In genomic region chr16:2858245-2859025, GRCh38 we compare ENCODE assay signal across 9 cellular contexts. TPM values are rescaled to one million over a fixed set of nuclear protein-coding genes. Genes with fewer than 3 reads are reported as not detected.
DNase-seq lines count a peak whose midpoint lies in the region; ATAC-seq and TF ChIP-seq lines count a peak whose summit lies in the region.
"Had no signal": no experiment of that assay in that cellular context is flagged by ENCODE, and none has a peak within 500 bp of the region (broad histone marks: within the 10 kb centered on the region; RNA-seq: fewer than 3 reads in every experiment).

No MANE protein-coding gene starts in this region.

- POLR2A ChIA-PET in activated CD4-positive, alpha-beta memory T cell treated with anti-CD3 and anti-CD28 coated beads for 36 hours (lab: Charles Lee), result no interaction called here
- POLR2A ChIA-PET in activated CD4-positive, alpha-beta memory T cell treated with anti-CD3 and anti-CD28 coated beads, Interleukin-2, amount 10 ng/mL, durations not matched to agents 7 days and 5 days (lab: Charles Lee), result no interaction called here

- DNase-seq in activated CD4-positive, alpha-beta memory T cell treated with anti-CD3 and anti-CD28 coated beads for 36 hours, result peak; percentile 27
- DNase-seq in activated CD4-positive, alpha-beta memory T cell treated with anti-CD3 and anti-CD28 coated beads, Interleukin-2, amount 10 ng/mL, durations not matched to agents 7 days and 5 days, result no peak
- DNase-seq in epithelial cell of esophagus (ENCODE audit: low read depth), result peak; percentile 78
- no peak for DNase-seq in activated naive CD8-positive, alpha-beta T cell treated with anti-CD3 and anti-CD28 coated beads, Interleukin-2, amount 50 U/mL, for 24 hours

- H3K27ac ChIP-seq in thymus (ENCODE audit: low read depth), result peak overlapping the region; percentile 21
- H3K27ac ChIP-seq: thoracic aorta had no signal

- TF ChIP-seq CTCF in epithelial cell of esophagus (IDR thresholded peaks at IDR 0.05; ENCODE audit: insufficient read depth, low read depth, low read length, missing control alignments), result peak; percentile 10

- WGBS in thymus, result 17% methylated on average over 23 of the region's 23 CpGs

- peaks cover 18% of the 10 kb centered on the region for H3K9me3 Mint-ChIP-seq in activated CD4-positive, alpha-beta memory T cell treated with anti-CD3 and anti-CD28 coated beads for 36 hours
- H3K9me3 Mint-ChIP-seq in activated CD4-positive, alpha-beta memory T cell treated with anti-CD3 and anti-CD28 coated beads, Interleukin-2, amount 10 ng/mL, durations not matched to agents 7 days and 5 days, result peaks cover 20% of the 10 kb centered on the region
- peaks cover 10% of the 10 kb centered on the region for H3K9me3 Mint-ChIP-seq in activated naive CD8-positive, alpha-beta T cell treated with anti-CD3 and anti-CD28 coated beads, Interleukin-2, amount 50 U/mL, for 24 hours

- peaks cover 4% of the 10 kb centered on the region for H3K36me3 Mint-ChIP-seq in activated CD4-positive, alpha-beta memory T cell treated with anti-CD3 and anti-CD28 coated beads for 36 hours
- H3K36me3 Mint-ChIP-seq in activated CD4-positive, alpha-beta memory T cell treated with anti-CD3 and anti-CD28 coated beads, Interleukin-2, amount 10 ng/mL, durations not matched to agents 7 days and 5 days (ENCODE audit: low read depth), result peaks cover 9% of the 10 kb centered on the region
- H3K36me3 Mint-ChIP-seq in activated naive CD8-positive, alpha-beta T cell treated with anti-CD3 and anti-CD28 coated beads, Interleukin-2, amount 50 U/mL, for 24 hours (ENCODE audit: low read depth), result peaks cover 3% of the 10 kb centered on the region

- peaks cover 15% of the 10 kb centered on the region for H3K27me3 ChIP-seq in thymus (ENCODE audit: control insufficient read depth, insufficient read depth)

- H3K4me3 ChIP-seq in epithelial cell of esophagus (ENCODE audit: low read length) (peak overlapping the region; percentile 44), thymus (ENCODE audit: low read length) (no peak overlapping the region)

- no peaks in the 10 kb centered on the region for H3K9me3 ChIP-seq in thymus (ENCODE audit: control insufficient read depth)

- ATAC-seq in activated naive CD8-positive, alpha-beta T cell treated with anti-CD3 and anti-CD28 coated beads, Interleukin-2, amount 50 U/mL, for 24 hours, result no peak
- no peak for ATAC-seq in GM18873 (IDR thresholded peaks at IDR 0.05; ENCODE audit: low FRiP score, unreplicated experiment)

- H3K36me3 ChIP-seq in thymus (ENCODE audit: control insufficient read depth, insufficient read depth), result no peaks in the 10 kb centered on the region
- H3K36me3 ChIP-seq: thoracic aorta had no signal

- peaks cover 5% of the 10 kb centered on the region for H3K4me1 Mint-ChIP-seq in activated CD4-positive, alpha-beta memory T cell treated with anti-CD3 and anti-CD28 coated beads for 36 hours (ENCODE audit: low read depth)
- H3K4me1 Mint-ChIP-seq in activated CD4-positive, alpha-beta memory T cell treated with anti-CD3 and anti-CD28 coated beads, Interleukin-2, amount 10 ng/mL, durations not matched to agents 7 days and 5 days, result peaks cover 5% of the 10 kb centered on the region
- H3K4me1 Mint-ChIP-seq in activated naive CD8-positive, alpha-beta T cell treated with anti-CD3 and anti-CD28 coated beads, Interleukin-2, amount 50 U/mL, for 24 hours, result peaks cover 4% of the 10 kb centered on the region

- H3K4me1 ChIP-seq in thymus (ENCODE audit: control insufficient read depth, insufficient read depth, low read length), result no peaks in the 10 kb centered on the region

- no peak overlapping the region for H3K27ac Mint-ChIP-seq in activated CD4-positive, alpha-beta memory T cell treated with anti-CD3 and anti-CD28 coated beads for 36 hours
- no peak overlapping the region for H3K27ac Mint-ChIP-seq in activated CD4-positive, alpha-beta memory T cell treated with anti-CD3 and anti-CD28 coated beads, Interleukin-2, amount 10 ng/mL, durations not matched to agents 7 days and 5 days
- H3K27ac Mint-ChIP-seq in activated naive CD8-positive, alpha-beta T cell treated with anti-CD3 and anti-CD28 coated beads, Interleukin-2, amount 50 U/mL, for 24 hours, result no peak overlapping the region

- H3K4me3 Mint-ChIP-seq in activated CD4-positive, alpha-beta memory T cell treated with anti-CD3 and anti-CD28 coated beads for 36 hours, result no peak overlapping the region
- H3K4me3 Mint-ChIP-seq in activated CD4-positive, alpha-beta memory T cell treated with anti-CD3 and anti-CD28 coated beads, Interleukin-2, amount 10 ng/mL, durations not matched to agents 7 days and 5 days, result no peak overlapping the region
- H3K4me3 Mint-ChIP-seq in activated naive CD8-positive, alpha-beta T cell treated with anti-CD3 and anti-CD28 coated beads, Interleukin-2, amount 50 U/mL, for 24 hours, result no peak overlapping the region

- CTCF ChIA-PET in activated CD4-positive, alpha-beta memory T cell treated with anti-CD3 and anti-CD28 coated beads for 36 hours (lab: Charles Lee), result interaction anchor here (0.6 kb wide), 1 partner anchor 145 kb away, joined by 4 read pairs; no protein-coding TSS in a partner anchor
- CTCF ChIA-PET in activated CD4-positive, alpha-beta memory T cell treated with anti-CD3 and anti-CD28 coated beads, Interleukin-2, amount 10 ng/mL, durations not matched to agents 7 days and 5 days (lab: Charles Lee), result no interaction called here

- H3K27me3 Mint-ChIP-seq in activated CD4-positive, alpha-beta memory T cell treated with anti-CD3 and anti-CD28 coated beads for 36 hours, result peaks cover 11% of the 10 kb centered on the region
- H3K27me3 Mint-ChIP-seq in activated CD4-positive, alpha-beta memory T cell treated with anti-CD3 and anti-CD28 coated beads, Interleukin-2, amount 10 ng/mL, durations not matched to agents 7 days and 5 days, result peaks cover 14% of the 10 kb centered on the region
- H3K27me3 Mint-ChIP-seq in activated naive CD8-positive, alpha-beta T cell treated with anti-CD3 and anti-CD28 coated beads, Interleukin-2, amount 50 U/mL, for 24 hours, result peaks cover 16% of the 10 kb centered on the region

- intact Hi-C loops in activated CD4-positive, alpha-beta memory T cell treated with anti-CD3 and anti-CD28 coated beads for 36 hours (cut with micrococcal nuclease), result no loop called here

RNA-seq across cellular contexts. Expression of gene PRSS22, which starts 0.5 kb away (rescaled TPM):
- under 1 TPM; 0.24 to 0.38 TPM for total RNA-seq in activated CD4-positive, alpha-beta memory T cell treated with anti-CD3 and anti-CD28 coated beads for 36 hours
- not detected for total RNA-seq in activated CD4-positive, alpha-beta memory T cell treated with anti-CD3 and anti-CD28 coated beads, Interleukin-2, amount 10 ng/mL, durations not matched to agents 7 days and 5 days
- polyA plus RNA-seq in thymus, result 4.1 TPM
- total RNA-seq: myocyte, thoracic aorta had no signal
- polyA plus RNA-seq: BJ had no signal

RNA-seq across cellular contexts. Expression of gene FLYWCH2, which starts 24.6 kb away (rescaled TPM):
- total RNA-seq in activated CD4-positive, alpha-beta memory T cell treated with anti-CD3 and anti-CD28 coated beads for 36 hours, result 10 to 100 TPM; 19.1 to 19.4 TPM
- total RNA-seq in activated CD4-positive, alpha-beta memory T cell treated with anti-CD3 and anti-CD28 coated beads, Interleukin-2, amount 10 ng/mL, durations not matched to agents 7 days and 5 days, result 10 to 100 TPM; 19.4 to 20.5 TPM
- 34.5 TPM for polyA plus RNA-seq in thymus

RNA-seq across cellular contexts. Expression of gene ZG16B, which starts 28.3 kb away (rescaled TPM):
- 1 to 10 TPM; 2.6 to 3.0 TPM for total RNA-seq in activated CD4-positive, alpha-beta memory T cell treated with anti-CD3 and anti-CD28 coated beads for 36 hours
- 1 to 10 TPM; 8.8 to 9.8 TPM for total RNA-seq in activated CD4-positive, alpha-beta memory T cell treated with anti-CD3 and anti-CD28 coated beads, Interleukin-2, amount 10 ng/mL, durations not matched to agents 7 days and 5 days
- polyA plus RNA-seq in thymus, result 1.2 TPM
- total RNA-seq: myocyte, thoracic aorta had no signal

RNA-seq across cellular contexts. Expression of gene PRSS21, which starts 41.4 kb away (rescaled TPM):
- 1 to 10 TPM; 4.7 to 6.2 TPM for total RNA-seq in activated CD4-positive, alpha-beta memory T cell treated with anti-CD3 and anti-CD28 coated beads for 36 hours
- total RNA-seq in activated CD4-positive, alpha-beta memory T cell treated with anti-CD3 and anti-CD28 coated beads, Interleukin-2, amount 10 ng/mL, durations not matched to agents 7 days and 5 days, result 1 to 10 TPM; 3.0 to 4.0 TPM
- polyA plus RNA-seq in thymus, result 0.68 TPM
- total RNA-seq: myocyte had no signal

RNA-seq across cellular contexts. Expression of gene FLYWCH1, which starts 53.3 kb away (rescaled TPM):
- 10 to 100 TPM; 49.2 to 52.2 TPM for total RNA-seq in activated CD4-positive, alpha-beta memory T cell treated with anti-CD3 and anti-CD28 coated beads for 36 hours
- 10 to 100 TPM; 75.2 to 80.8 TPM for total RNA-seq in activated CD4-positive, alpha-beta memory T cell treated with anti-CD3 and anti-CD28 coated beads, Interleukin-2, amount 10 ng/mL, durations not matched to agents 7 days and 5 days
- 34.1 TPM for polyA plus RNA-seq in thymus

Comparison
In these comparisons a context has a peak if more than half of its experiments do, and no peak if none do; other contexts are left out.
1. DNase-seq: peak in activated CD4-positive, alpha-beta memory T cell treated with anti-CD3 and anti-CD28 coated beads for 36 hours (single experiment) and epithelial cell of esophagus (single experiment); none in activated CD4-positive, alpha-beta memory T cell treated with anti-CD3 and anti-CD28 coated beads, Interleukin-2, amount 10 ng/mL, durations not matched to agents 7 days and 5 days (single experiment) and activated naive CD8-positive, alpha-beta T cell treated with anti-CD3 and anti-CD28 coated beads, Interleukin-2, amount 50 U/mL, for 24 hours (single experiment).